In genomic region chr3:142251951-142252350, GRCh38 we compare ENCODE assay signal across 20 cellular contexts. TPM values are rescaled to one million over a fixed set of nuclear protein-coding genes. Genes with fewer than 3 reads are reported as not detected.
A peak's percentile ranks its signal among the peaks of the same experiment; 100 is the strongest.
DNase-seq lines count a peak whose midpoint lies in the region; ATAC-seq and TF ChIP-seq lines count a peak whose summit lies in the region.
"Had no signal": no experiment of that assay in that cellular context is flagged by ENCODE, and none has a peak within 500 bp of the region (broad histone marks: within the 10 kb centered on the region; RNA-seq: fewer than 3 reads in every experiment).

No MANE protein-coding gene starts in this region.

- no peaks in the 10 kb centered on the region for H3F3A ChIP-seq in GM23338 (replicated peaks; ENCODE audit: low read depth)

- H3K36me3 Mint-ChIP-seq in GM23338 (ENCODE audit: low read depth): no peaks in the 10 kb centered on the region
- H3K36me3 Mint-ChIP-seq in nephron progenitor cell (ENCODE audit: low read depth): peaks cover 8% of the 10 kb centered on the region
- H3K36me3 Mint-ChIP-seq: CD4-positive, CD25-positive, alpha-beta regulatory T cell had no signal

- peaks cover 14% of the 10 kb centered on the region for H3K9me3 ChIP-seq in A673 (ENCODE audit: low read depth, low read length, poor library complexity, severe bottlenecking)
- H3K9me3 ChIP-seq in WERI-Rb-1 (ENCODE audit: severe bottlenecking): peaks cover 18% of the 10 kb centered on the region
- peaks cover 0 to 3% (median 0%) of the 10 kb centered on the region in 3 donors for H3K9me3 ChIP-seq in adrenal gland (replicated peaks in 1 of 3)

- no peak overlapping the region for H3K27ac ChIP-seq in A673 (ENCODE audit: low read depth, low read length, poor library complexity, severe bottlenecking)
- H3K27ac ChIP-seq in GM23338 (ENCODE audit: low read depth): no peak overlapping the region
- peak overlapping the region; percentile 60 for H3K27ac ChIP-seq in WERI-Rb-1
- H3K27ac ChIP-seq in adrenal gland: no peak overlapping the region
- H3K27ac ChIP-seq: RWPE1, SK-N-MC had no signal

- H3K4me3 ChIP-seq in A673 (ENCODE audit: low read depth, low read length, poor library complexity, severe bottlenecking) (no peak overlapping the region), GM23338 (no peak overlapping the region), WERI-Rb-1 (ENCODE audit: low read depth, low read length) (no peak overlapping the region), adrenal gland (no peak overlapping the region)
- H3K4me3 ChIP-seq: MG63, SK-N-MC had no signal

- TF ChIP-seq POLR2A in adrenal gland (IDR thresholded peaks at IDR 0.05): no peak

- intact Hi-C loops in A673 (cut with micrococcal nuclease; ENCODE audit: unreplicated experiment) (no loop called here), adrenal gland (cut with DNase I) (no loop called here)

- H4K20me1 ChIP-seq in GM23338 (replicated peaks; ENCODE audit: insufficient read depth): no peaks in the 10 kb centered on the region

- POLR2A ChIA-PET in A673 (lab: Charles Lee; ENCODE audit: low non-redundant PET): no interaction called here

- no TSS peak for BruUV-seq in A673 (replicated peaks; lab: Mats Ljungman, UMichigan)

- peaks cover 11% of the 10 kb centered on the region; the same call in 1 of the 3 replicates for H3K9me3 Mint-ChIP-seq in GM23338
- H3K9me3 Mint-ChIP-seq in nephron progenitor cell: peaks cover 82% of the 10 kb centered on the region

- no peaks in the 10 kb centered on the region; the same call in 2 of the 3 replicates for H3K4me1 Mint-ChIP-seq in GM23338
- peaks cover 15% of the 10 kb centered on the region for H3K4me1 Mint-ChIP-seq in nephron progenitor cell
- H3K4me1 Mint-ChIP-seq: B cell; CD4-positive, CD25-positive, alpha-beta regulatory T cell had no signal

- 0 out of 2 replicates have a peak, but pooled peaks cover 4% of the 10 kb centered on the region for H3K9me2 ChIP-seq in GM23338 (ENCODE audit: insufficient read depth)

- H3K27me3 ChIP-seq in A673 (replicated peaks; ENCODE audit: insufficient read depth, low read depth, low read length, poor library complexity) (no peaks in the 10 kb centered on the region), GM23338 (ENCODE audit: insufficient read depth) (no peaks in the 10 kb centered on the region), WERI-Rb-1 (ENCODE audit: insufficient read depth, low read depth, severe bottlenecking) (no peaks in the 10 kb centered on the region), adrenal gland (no peaks in the 10 kb centered on the region)

- no peak overlapping the region for H3K4me3 Mint-ChIP-seq in GM23338
- no peak overlapping the region for H3K4me3 Mint-ChIP-seq in nephron progenitor cell
- H3K4me3 Mint-ChIP-seq: B cell; CD4-positive, CD25-positive, alpha-beta regulatory T cell had no signal

- H3K27me3 Mint-ChIP-seq in GM23338 (ENCODE audit: insufficient read depth, low read depth, poor library complexity) (no peaks in the 10 kb centered on the region), nephron progenitor cell (ENCODE audit: low read depth, poor library complexity) (peaks cover 4% of the 10 kb centered on the region)

- DNase-seq in A673 (ENCODE audit: low spot score) (peak; percentile 40), GM23338 (ENCODE audit: low spot score) (no peak), WERI-Rb-1 (peak; percentile 94), nephron progenitor cell (no peak), pons (ENCODE audit: low spot score) (no peak), adrenal gland (no peak)
- no peak for DNase-seq in activated CD4-positive, CD25-positive, alpha-beta regulatory T cell treated with anti-CD3 and anti-CD28 coated beads, Interleukin-2, amount 50 U/mL, for 72 hours
- DNase-seq: 8988T; CD4-positive, CD25-positive, alpha-beta regulatory T cell; DMS 273 treated with DMSO at 0.1 percent for 48 hours; MG63; NCI-H1417; NCI-H1694 treated with DMSO at 0.1 percent for 48 hours; NCI-H2081 treated with DMSO at 0.1 percent for 48 hours; NCI-H446 treated with DMSO at 0.1 percent for 48 hours; NK-92 treated with Interleukin-12 subunit alpha and Interleukin-12 subunit beta, amount 100 ng/mL, for 24 hours; SHP77 treated with DMSO at 0.1 percent for 48 hours had no signal

- 69 to 92% (median 82%) methylated on average over 2 of the region's 2 CpGs for WGBS in adrenal gland, 4 donors

- no peak for ATAC-seq in GM23338

- no peaks in the 10 kb centered on the region for H3K79me2 ChIP-seq in GM23338 (replicated peaks; ENCODE audit: insufficient read depth)

- TF ChIP-seq CTCF in A673 (conservative IDR thresholded peaks at IDR 0.05; ENCODE audit: low read depth, low read length) (no peak), GM23338 (conservative IDR thresholded peaks at IDR 0.05; ENCODE audit: low read depth in 2 of 2) (no peak), WERI-Rb-1 (IDR thresholded peaks at IDR 0.05; ENCODE audit: low read depth, low read length) (no peak), nephron progenitor cell (IDR thresholded peaks at IDR 0.05) (no peak), adrenal gland (IDR thresholded peaks at IDR 0.05) (no peak)

- H3K4me1 ChIP-seq in A673 (ENCODE audit: insufficient read depth, low read length, poor library complexity, severe bottlenecking) (no peaks in the 10 kb centered on the region), GM23338 (ENCODE audit: insufficient read depth) (no peaks in the 10 kb centered on the region), adrenal gland (replicated peaks in 1 of 2) (no peaks in the 10 kb centered on the region)

- H3K4me2 ChIP-seq in GM23338: no peak overlapping the region

- H2AFZ ChIP-seq in GM23338: peak overlapping the region; percentile 78; the same call in 1 of the 2 replicates

- CTCF ChIA-PET in A673 (lab: Charles Lee): no interaction called here

- H3K27ac Mint-ChIP-seq in GM23338 (no peak overlapping the region), nephron progenitor cell (peak overlapping the region; percentile 96)
- H3K27ac Mint-ChIP-seq: B cell; CD4-positive, CD25-positive, alpha-beta regulatory T cell had no signal

- H3K36me3 ChIP-seq in A673 (ENCODE audit: insufficient read depth, low read length, poor library complexity, severe bottlenecking): no peaks in the 10 kb centered on the region
- no peaks in the 10 kb centered on the region for H3K36me3 ChIP-seq in GM23338 (ENCODE audit: insufficient read depth)
- H3K36me3 ChIP-seq in WERI-Rb-1: no peaks in the 10 kb centered on the region
- H3K36me3 ChIP-seq in adrenal gland (replicated peaks in 1 of 2): no peaks in the 10 kb centered on the region
- H3K36me3 ChIP-seq: MG63 had no signal

TF ChIP-seq in GM23338, 12 proteins besides CTCF, POLR2A, EP300 and RAD21 (continues in another document):
- TF ChIP-seq STAT1 (IDR thresholded peaks at IDR 0.05; ENCODE audit: unreplicated experiment): no peak
- TF ChIP-seq ZNF331 (CRISPR knock-in tag; IDR thresholded peaks at IDR 0.05; ENCODE audit: low read depth): no peak
- no peak for TF ChIP-seq POLR2AphosphoS5 (IDR thresholded peaks at IDR 0.05; ENCODE audit: low read depth)
- TF ChIP-seq JUNB (IDR thresholded peaks at IDR 0.05; ENCODE audit: unreplicated experiment): no peak
- no peak for TF ChIP-seq CREB1 (CRISPR knock-in tag; IDR thresholded peaks at IDR 0.05; ENCODE audit: low read depth)
- no peak for TF ChIP-seq NANOG (IDR thresholded peaks at IDR 0.05; ENCODE audit: borderline replicate concordance)
- TF ChIP-seq ZNF114 (CRISPR knock-in tag; IDR thresholded peaks at IDR 0.05): no peak

RNA-seq across cellular contexts. Expression of gene GK5, which starts 26.6 kb away (rescaled TPM):
- 19.2 and 20.5 TPM in 2 replicates for total RNA-seq in A673 (2021)
- 10.5 and 19.5 TPM in 2 replicates for total RNA-seq in GM23338 (2014; rRNA removed; shearing (Covaris generic))
- 3.9 and 5.3 TPM in 2 replicates for polyA plus RNA-seq in GM23338 (2016; fragmentation: Nextera tagmentation; extraction: Ambion mirVana)
- 10 to 100 TPM; 22.3 to 46.1 (median 32.2) TPM for total RNA-seq in adrenal gland
- 10 to 100 TPM; 12.6 to 51.2 (median 16.7) TPM for polyA plus RNA-seq in adrenal gland

Comparison
In these comparisons a context has a peak if more than half of its experiments do, and no peak if none do; other contexts are left out.
1. DNase-seq: peak in A673 (single experiment) and WERI-Rb-1 (single experiment); none in GM23338 (single experiment), nephron progenitor cell (single experiment), pons (single experiment), activated CD4-positive, CD25-positive, alpha-beta regulatory T cell treated with anti-CD3 and anti-CD28 coated beads, Interleukin-2, amount 50 U/mL, for 72 hours (single experiment) and adrenal gland (0 of 7).